ENCODE assay signal across 18 cellular contexts in genomic region chr12:88227871-88228270, GRCh38.
"Had no signal": no experiment of that assay in that cellular context is flagged by ENCODE, and none has a peak within 500 bp of the region (broad histone marks: within the 10 kb centered on the region; RNA-seq: fewer than 3 reads in every experiment).

No MANE protein-coding gene starts in this region.

- H3K27ac Mint-ChIP-seq: endodermal cell had no signal

- H3K9me3 ChIP-seq: mucosa of descending colon, upper lobe of left lung, vagina had no signal

- H3K4me3 Mint-ChIP-seq: endodermal cell; naive thymus-derived CD8-positive, alpha-beta T cell had no signal

- DNase-seq: effector CD4-positive, alpha-beta T cell; endodermal cell; foreskin melanocyte; head of caudate nucleus; mammary epithelial cell; mucosa of descending colon; naive thymus-derived CD8-positive, alpha-beta T cell; sigmoid colon; stimulated activated naive CD8-positive, alpha-beta T cell treated with anti-CD3 and anti-CD28 coated beads, Interleukin-15, Interleukin-2, amounts not matched to agents 100 U/mL and 50 U/mL, for 24 hours; tibial artery; upper lobe of left lung had no signal

- H3K4me1 Mint-ChIP-seq: endodermal cell had no signal

- H3K4me1 ChIP-seq: sigmoid colon, tibial artery, upper lobe of left lung, vagina had no signal

- H3K4me3 ChIP-seq: coronary artery, hepatocyte, mucosa of descending colon, sigmoid colon, skin epidermis, tibial artery, upper lobe of left lung, vagina had no signal

- H3K27me3 ChIP-seq: hepatocyte, sigmoid colon, tibial artery, upper lobe of left lung, vagina had no signal

- H3K27ac ChIP-seq: coronary artery, hepatocyte, sigmoid colon, skin epidermis, tibial artery, upper lobe of left lung, vagina had no signal

- H3K36me3 ChIP-seq: sigmoid colon, tibial artery, upper lobe of left lung, vagina had no signal

- H3K4me2 ChIP-seq: hepatocyte had no signal

- H2AFZ ChIP-seq: hepatocyte had no signal

- H3K79me2 ChIP-seq: hepatocyte had no signal

- H3K36me3 Mint-ChIP-seq: naive thymus-derived CD8-positive, alpha-beta T cell had no signal

- ATAC-seq: left lobe of liver; mucosa of descending colon; naive thymus-derived CD8-positive, alpha-beta T cell; stimulated activated naive CD8-positive, alpha-beta T cell treated with anti-CD3 and anti-CD28 coated beads, Interleukin-15, Interleukin-2, amounts not matched to agents 100 U/mL and 50 U/mL, for 24 hours had no signal

- FAIRE-seq: endothelial cell of umbilical vein, islet of Langerhans had no signal
